In the genomic region with DNA sequence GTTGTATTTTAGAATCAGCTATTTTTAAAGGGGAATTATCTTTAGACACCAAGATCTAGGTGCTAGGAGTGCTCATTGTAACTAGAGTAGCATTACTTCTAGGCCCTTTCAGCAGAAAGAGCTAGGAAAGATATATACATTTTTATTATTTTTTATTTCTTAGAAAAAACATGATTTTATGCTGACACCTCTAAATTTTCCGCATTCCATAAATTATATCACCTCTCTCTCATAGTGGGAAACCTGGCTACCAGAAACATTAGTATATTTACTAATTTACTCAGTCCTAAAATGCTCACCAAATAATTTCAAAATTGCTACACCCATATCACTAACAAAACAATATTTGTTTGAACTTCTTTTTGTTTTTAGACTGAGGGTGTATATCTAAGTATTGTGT, we compare ENCODE assay signal across 39 cellular contexts.
"Had no signal": no experiment of that assay in that cellular context is flagged by ENCODE, and none has a peak within 500 bp of the region (broad histone marks: within the 10 kb centered on the region; RNA-seq: fewer than 3 reads in every experiment).

No MANE protein-coding gene starts in this region.

- FAIRE-seq: bronchial epithelial cell, TTC549 had no signal

- H3K9me3 Mint-ChIP-seq: activated CD4-positive, alpha-beta memory T cell treated with anti-CD3 and anti-CD28 coated beads, Interleukin-2, amount 10 ng/mL, durations not matched to agents 7 days and 5 days; activated CD4-positive, alpha-beta T cell treated with anti-CD3 and anti-CD28 coated beads, Interleukin-2, amount 10 ng/mL, durations not matched to agents 7 days and 5 days; activated naive CD4-positive, alpha-beta T cell treated with anti-CD3 and anti-CD28 coated beads, Interleukin-2, amount 10 ng/mL, durations not matched to agents 7 days and 5 days; activated naive CD4-positive, alpha-beta T cell treated with anti-CD3 and anti-CD28 coated beads, Interleukin-2, amount 50 U/mL, for 24 hours; activated naive CD8-positive, alpha-beta T cell treated with anti-CD3 and anti-CD28 coated beads, Interleukin-2, amount 10 ng/mL, durations not matched to agents 7 days and 5 days; activated naive CD8-positive, alpha-beta T cell treated with anti-CD3 and anti-CD28 coated beads, Interleukin-2, amount 50 U/mL, for 24 hours; activated T-cell treated with anti-CD3 and anti-CD28 coated beads, Interleukin-2, amount 50 U/mL, for 24 hours; activated T-helper 2 cell treated with anti-CD3 and anti-CD28 coated beads, Interferon-gamma antibody, Interleukin-2, Interleukin-4, amounts not matched to agents 10 μg/mL and 5 μg/mL and 100 μg/mL, durations not matched to agents 14 hours and 24 hours and 36 hours; brain; central memory CD8-positive, alpha-beta T cell; T-helper 1 cell treated with Interleukin-12 subunit alpha and Interleukin-12 subunit beta and Interleukin-4 antibody, amounts not matched to agents 30 μg/mL and 1 μg/mL, for 36 hours; T-helper 2 cell treated with Interferon-gamma antibody and Interleukin-4, amounts not matched to agents 5 μg/mL and 100 μg/mL, for 36 hours; WTC11 had no signal

- H3K36me3 Mint-ChIP-seq: activated CD8-positive, alpha-beta memory T cell treated with anti-CD3 and anti-CD28 coated beads, Interleukin-2, amount 10 ng/mL, durations not matched to agents 7 days and 5 days; activated naive CD4-positive, alpha-beta T cell treated with anti-CD3 and anti-CD28 coated beads, Interleukin-2, amount 10 ng/mL, durations not matched to agents 7 days and 5 days; activated naive CD4-positive, alpha-beta T cell treated with anti-CD3 and anti-CD28 coated beads, Interleukin-2, amount 50 U/mL, for 24 hours; activated naive CD8-positive, alpha-beta T cell; activated naive CD8-positive, alpha-beta T cell treated with anti-CD3 and anti-CD28 coated beads, Interleukin-2, amount 10 ng/mL, durations not matched to agents 7 days and 5 days; brain; WTC11 had no signal

- H3K4me1 ChIP-seq: ascending aorta had no signal

- H3K4me1 Mint-ChIP-seq: activated CD4-positive, alpha-beta memory T cell treated with anti-CD3 and anti-CD28 coated beads, Interleukin-2, amount 10 ng/mL, durations not matched to agents 7 days and 5 days; activated CD4-positive, alpha-beta T cell treated with anti-CD3 and anti-CD28 coated beads for 36 hours; activated CD4-positive, alpha-beta T cell treated with anti-CD3 and anti-CD28 coated beads, Interleukin-2, amount 10 ng/mL, durations not matched to agents 7 days and 5 days; activated CD8-positive, alpha-beta memory T cell treated with anti-CD3 and anti-CD28 coated beads, Interleukin-2, amount 10 ng/mL, durations not matched to agents 7 days and 5 days; activated naive CD4-positive, alpha-beta T cell treated with anti-CD3 and anti-CD28 coated beads, Interleukin-2, amount 10 ng/mL, durations not matched to agents 7 days and 5 days; activated naive CD4-positive, alpha-beta T cell treated with anti-CD3 and anti-CD28 coated beads, Interleukin-2, amount 50 U/mL, for 24 hours; activated naive CD8-positive, alpha-beta T cell treated with anti-CD3 and anti-CD28 coated beads, Interleukin-2, amount 10 ng/mL, durations not matched to agents 7 days and 5 days; activated naive CD8-positive, alpha-beta T cell treated with anti-CD3 and anti-CD28 coated beads, Interleukin-2, amount 50 U/mL, for 24 hours; central memory CD8-positive, alpha-beta T cell had no signal

- H3K4me3 ChIP-seq: ascending aorta, cardiac muscle cell had no signal

- H3K36me3 ChIP-seq: ascending aorta, cardiac muscle cell, WERI-Rb-1 had no signal

- H3K27me3 Mint-ChIP-seq: activated CD4-positive, alpha-beta memory T cell treated with anti-CD3 and anti-CD28 coated beads, Interleukin-2, amount 10 ng/mL, durations not matched to agents 7 days and 5 days; activated CD4-positive, alpha-beta T cell treated with anti-CD3 and anti-CD28 coated beads for 36 hours had no signal

- H3K9me3 ChIP-seq: ascending aorta had no signal

- H3K4me3 Mint-ChIP-seq: activated CD4-positive, alpha-beta memory T cell treated with anti-CD3 and anti-CD28 coated beads, Interleukin-2, amount 10 ng/mL, durations not matched to agents 7 days and 5 days; activated CD4-positive, alpha-beta T cell treated with anti-CD3 and anti-CD28 coated beads for 36 hours; activated CD4-positive, alpha-beta T cell treated with anti-CD3 and anti-CD28 coated beads, Interleukin-2, amount 10 ng/mL, durations not matched to agents 7 days and 5 days; activated CD8-positive, alpha-beta memory T cell treated with anti-CD3 and anti-CD28 coated beads, Interleukin-2, amount 10 ng/mL, durations not matched to agents 7 days and 5 days; activated CD8-positive, alpha-beta T cell treated with anti-CD3 and anti-CD28 coated beads, Interleukin-2, amount 10 ng/mL, durations not matched to agents 7 days and 5 days; activated naive CD4-positive, alpha-beta T cell treated with anti-CD3 and anti-CD28 coated beads, Interleukin-2, amount 10 ng/mL, durations not matched to agents 7 days and 5 days; activated naive CD4-positive, alpha-beta T cell treated with anti-CD3 and anti-CD28 coated beads, Interleukin-2, amount 50 U/mL, for 24 hours; activated naive CD8-positive, alpha-beta T cell; activated naive CD8-positive, alpha-beta T cell treated with anti-CD3 and anti-CD28 coated beads, Interleukin-2, amount 10 ng/mL, durations not matched to agents 7 days and 5 days; activated naive CD8-positive, alpha-beta T cell treated with anti-CD3 and anti-CD28 coated beads, Interleukin-2, amount 50 U/mL, for 24 hours; activated T-cell treated with anti-CD3 and anti-CD28 coated beads, Interleukin-2, amount 50 U/mL, for 24 hours; brain; central memory CD8-positive, alpha-beta T cell; T-helper 1 cell treated with Interleukin-12 subunit alpha and Interleukin-12 subunit beta and Interleukin-4 antibody, amounts not matched to agents 30 μg/mL and 1 μg/mL, for 36 hours; T-helper 2 cell treated with Interferon-gamma antibody and Interleukin-4, amounts not matched to agents 5 μg/mL and 100 μg/mL, for 36 hours; WTC11 had no signal

- H3K27me3 ChIP-seq: ascending aorta, cardiac muscle cell had no signal

- H3K27ac ChIP-seq: ascending aorta, cardiac muscle cell, WERI-Rb-1 had no signal

- ATAC-seq: activated CD4-positive, alpha-beta T cell treated with anti-CD3 and anti-CD28 coated beads for 36 hours; activated CD4-positive, CD25-positive, alpha-beta regulatory T cell treated with anti-CD3 and anti-CD28 coated beads, Interleukin-2, amount 50 U/mL, for 24 hours; activated CD8-positive, alpha-beta memory T cell treated with anti-CD3 and anti-CD28 coated beads, Interleukin-2, amount 10 ng/mL, durations not matched to agents 7 days and 5 days; activated CD8-positive, alpha-beta T cell treated with anti-CD3 and anti-CD28 coated beads, Interleukin-2, amount 10 ng/mL, durations not matched to agents 7 days and 5 days; activated naive CD8-positive, alpha-beta T cell treated with anti-CD3 and anti-CD28 coated beads, Interleukin-2, amount 50 U/mL, for 24 hours; WTC11 had no signal

- DNase-seq: activated CD4-positive, alpha-beta memory T cell treated with anti-CD3 and anti-CD28 coated beads, Interleukin-2, amount 10 ng/mL, durations not matched to agents 7 days and 5 days; activated CD4-positive, alpha-beta T cell treated with anti-CD3 and anti-CD28 coated beads for 1 hour; activated CD4-positive, alpha-beta T cell treated with anti-CD3 and anti-CD28 coated beads for 36 hours; activated CD4-positive, alpha-beta T cell treated with anti-CD3 and anti-CD28 coated beads for 48 hours; activated CD4-positive, alpha-beta T cell treated with anti-CD3 and anti-CD28 coated beads, Interleukin-2, amount 10 ng/mL, durations not matched to agents 7 days and 5 days; activated CD4-positive, alpha-beta T cell treated with anti-CD3 and anti-CD28 coated beads, Interleukin-2, amount 50 U/mL, for 48 hours; activated CD4-positive, CD25-positive, alpha-beta regulatory T cell; activated CD8-positive, alpha-beta memory T cell treated with anti-CD3 and anti-CD28 coated beads for 24 hours; activated CD8-positive, alpha-beta memory T cell treated with anti-CD3 and anti-CD28 coated beads, Interleukin-2, amount 10 ng/mL, durations not matched to agents 7 days and 5 days; activated CD8-positive, alpha-beta memory T cell treated with anti-CD3 and anti-CD28 coated beads, Interleukin-2, amount 50 U/mL, for 48 hours; activated CD8-positive, alpha-beta T cell treated with anti-CD3 and anti-CD28 coated beads, Interleukin-2, amount 10 ng/mL, durations not matched to agents 7 days and 5 days; activated effector memory CD4-positive, alpha-beta T cell treated with Interleukin-2 at 50 U/mL for 16 hours; activated gamma-delta T cell; activated naive CD4-positive, alpha-beta T cell treated with anti-CD3 and anti-CD28 coated beads, Interleukin-2, amount 10 ng/mL, durations not matched to agents 7 days and 5 days; activated naive CD4-positive, alpha-beta T cell treated with Interleukin-2 at 50 U/mL for 16 hours; activated naive CD8-positive, alpha-beta T cell treated with anti-CD3 and anti-CD28 coated beads, Interleukin-2, amount 10 ng/mL, durations not matched to agents 7 days and 5 days; activated naive CD8-positive, alpha-beta T cell treated with anti-CD3 and anti-CD28 coated beads, Interleukin-2, amount 50 U/mL, for 24 hours; activated T-cell treated with anti-CD3 and anti-CD28 coated beads, Interleukin-2, amount 50 U/mL, for 24 hours; activated T-cell treated with anti-CD3 and anti-CD28 coated beads, Interleukin-2, amount 50 U/mL, for 48 hours; amygdala; anterior cingulate cortex; caudate nucleus; cerebellar nuclear complex; T-helper 2 cell; T-helper 9 cell; WERI-Rb-1 had no signal

- H3K27ac Mint-ChIP-seq: activated CD4-positive, alpha-beta memory T cell treated with anti-CD3 and anti-CD28 coated beads, Interleukin-2, amount 10 ng/mL, durations not matched to agents 7 days and 5 days; activated CD4-positive, alpha-beta T cell treated with anti-CD3 and anti-CD28 coated beads for 36 hours; activated CD4-positive, alpha-beta T cell treated with anti-CD3 and anti-CD28 coated beads, Interleukin-2, amount 10 ng/mL, durations not matched to agents 7 days and 5 days; activated CD8-positive, alpha-beta memory T cell treated with anti-CD3 and anti-CD28 coated beads, Interleukin-2, amount 10 ng/mL, durations not matched to agents 7 days and 5 days; activated CD8-positive, alpha-beta T cell treated with anti-CD3 and anti-CD28 coated beads, Interleukin-2, amount 10 ng/mL, durations not matched to agents 7 days and 5 days; activated naive CD4-positive, alpha-beta T cell treated with anti-CD3 and anti-CD28 coated beads, Interleukin-2, amount 10 ng/mL, durations not matched to agents 7 days and 5 days; activated naive CD4-positive, alpha-beta T cell treated with anti-CD3 and anti-CD28 coated beads, Interleukin-2, amount 50 U/mL, for 24 hours; activated naive CD8-positive, alpha-beta T cell; activated naive CD8-positive, alpha-beta T cell treated with anti-CD3 and anti-CD28 coated beads, Interleukin-2, amount 10 ng/mL, durations not matched to agents 7 days and 5 days; activated naive CD8-positive, alpha-beta T cell treated with anti-CD3 and anti-CD28 coated beads, Interleukin-2, amount 50 U/mL, for 24 hours; activated T-cell treated with anti-CD3 and anti-CD28 coated beads, Interleukin-2, amount 50 U/mL, for 24 hours; activated T-helper 2 cell treated with anti-CD3 and anti-CD28 coated beads, Interferon-gamma antibody, Interleukin-2, Interleukin-4, amounts not matched to agents 10 μg/mL and 5 μg/mL and 100 μg/mL, durations not matched to agents 14 hours and 24 hours and 36 hours; brain; T-helper 1 cell treated with Interleukin-12 subunit alpha and Interleukin-12 subunit beta and Interleukin-4 antibody, amounts not matched to agents 30 μg/mL and 1 μg/mL, for 36 hours; T-helper 2 cell treated with Interferon-gamma antibody and Interleukin-4, amounts not matched to agents 5 μg/mL and 100 μg/mL, for 36 hours; WTC11 had no signal
